25 cellular contexts compared by ENCODE assay signal in genomic region chr1:7513081-7513480, GRCh38.
"Had no signal": no experiment of that assay in that cellular context is flagged by ENCODE, and none has a peak within 500 bp of the region (broad histone marks: within the 10 kb centered on the region; RNA-seq: fewer than 3 reads in every experiment).

No MANE protein-coding gene starts in this region.

- DNase-seq: colonic mucosa; dermis blood vessel endothelial cell; endodermal cell; erythroblast; foreskin keratinocyte; immature natural killer cell; left cardiac atrium; left ventricle myocardium inferior; mesenchymal stem cell; midbrain; naive thymus-derived CD8-positive, alpha-beta T cell; nucleus accumbens; pancreas; stimulated activated CD4-positive, alpha-beta T cell treated with anti-CD3 and anti-CD28 coated beads, Interleukin-2, amount 100 ng/mL, for 48 hours; stimulated activated CD8-positive, alpha-beta memory T cell treated with anti-CD3 and anti-CD28 coated beads, Interleukin-4, amount 100 ng/mL, for 48 hours; stimulated activated naive CD8-positive, alpha-beta T cell treated with anti-CD3 and anti-CD28 coated beads, Interleukin-15, Interleukin-2, amounts not matched to agents 100 U/mL and 50 U/mL, for 24 hours; tibial artery; upper lobe of left lung; uterus had no signal

- H3K4me1 ChIP-seq: colonic mucosa, foreskin keratinocyte, pancreas, suprapubic skin, tibial artery, upper lobe of left lung, uterus had no signal

- H3K4me3 ChIP-seq: colonic mucosa, left ventricle myocardium inferior, lung, neural progenitor cell, pancreas, smooth muscle cell, suprapubic skin, tibial artery, upper lobe of left lung, uterus had no signal

- H3K4me2 ChIP-seq: neural progenitor cell, smooth muscle cell had no signal

- H3K9me3 ChIP-seq: colonic mucosa, left ventricle myocardium inferior, pancreas, suprapubic skin, tibial artery, upper lobe of left lung, uterus had no signal

- H3K27ac ChIP-seq: colonic mucosa, foreskin keratinocyte, left ventricle myocardium inferior, neural progenitor cell, pancreas, suprapubic skin, tibial artery, upper lobe of left lung, uterus had no signal

- H3K27me3 ChIP-seq: colonic mucosa, neural progenitor cell, pancreas, upper lobe of left lung, uterus had no signal

- H2AFZ ChIP-seq: neural progenitor cell had no signal

- H3K9ac ChIP-seq: neural progenitor cell had no signal

- H3K36me3 ChIP-seq: colonic mucosa, left ventricle myocardium inferior, neural progenitor cell, pancreas, suprapubic skin, tibial artery, upper lobe of left lung, uterus had no signal

- ATAC-seq: foreskin keratinocyte; left cardiac atrium; naive thymus-derived CD8-positive, alpha-beta T cell; pancreas; right cardiac atrium; stimulated activated effector memory CD8-positive, alpha-beta T cell treated with anti-CD3 and anti-CD28 coated beads, Interleukin-12 subunit alpha, Interleukin-12 subunit beta, amount 100 ng/mL, for 72 hours; stimulated activated naive CD8-positive, alpha-beta T cell treated with anti-CD3 and anti-CD28 coated beads, Interleukin-15, Interleukin-2, amounts not matched to agents 100 U/mL and 50 U/mL, for 24 hours had no signal
